In the genomic region with DNA sequence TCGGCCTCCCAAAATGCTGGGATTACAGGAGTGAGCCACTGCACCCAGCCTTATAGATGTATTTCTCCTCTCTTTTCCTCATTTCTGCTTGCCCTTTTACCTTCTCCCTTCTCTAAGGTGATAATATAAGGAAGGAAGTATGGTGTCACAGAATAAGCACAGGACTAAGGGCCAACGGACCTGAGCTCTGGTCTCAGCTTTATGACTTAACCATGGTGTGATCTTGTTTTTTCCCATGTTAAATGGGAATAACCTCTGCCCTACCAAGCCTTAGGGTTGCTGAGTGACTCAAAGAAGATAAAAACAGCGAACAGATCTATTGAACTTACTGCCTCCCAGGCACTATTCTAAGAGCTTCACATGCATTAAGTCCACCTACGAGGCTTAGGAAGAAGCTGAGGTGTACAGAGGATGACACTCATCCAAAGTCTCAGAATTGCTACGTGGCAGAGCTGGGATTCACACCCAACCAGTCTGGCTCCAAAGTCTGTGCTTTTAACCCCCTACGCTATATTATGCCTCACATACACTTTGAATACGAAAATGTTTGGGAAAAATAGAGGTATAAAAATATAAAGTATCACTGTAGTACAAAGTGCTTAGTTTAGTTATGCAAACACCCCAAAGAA, we compare ENCODE assay signal across 31 cellular contexts. TPM values are rescaled to one million over a fixed set of nuclear protein-coding genes. Genes with fewer than 3 reads are reported as not detected.
"Had no signal": no experiment of that assay in that cellular context is flagged by ENCODE, and none has a peak within 500 bp of the region (broad histone marks: within the 10 kb centered on the region; RNA-seq: fewer than 3 reads in every experiment).

No MANE protein-coding gene starts in this region.

- H3K27ac ChIP-seq: ascending aorta, breast epithelium, cardiac muscle cell, esophagus squamous epithelium, gastroesophageal sphincter, VCaP had no signal

- ATAC-seq: activated naive CD4-positive, alpha-beta T cell treated with anti-CD3 and anti-CD28 coated beads, Interleukin-2, amount 50 U/mL, for 72 hours; activated T-cell treated with anti-CD3 and anti-CD28 coated beads, Interleukin-2, amount 50 U/mL, for 72 hours; effector memory CD8-positive, alpha-beta T cell; gastroesophageal sphincter; SK-N-SH treated with all-trans-retinoic acid at 6 μM for 48 hours; T-helper 17 cell; WTC11 had no signal

- H3K9me3 ChIP-seq: ascending aorta, breast epithelium, esophagus squamous epithelium, gastroesophageal sphincter had no signal

- H3K4me3 ChIP-seq: ascending aorta, breast epithelium, cardiac muscle cell, esophagus squamous epithelium, gastroesophageal sphincter had no signal

- H3K27me3 ChIP-seq: ascending aorta, breast epithelium, cardiac muscle cell, esophagus squamous epithelium, gastroesophageal sphincter had no signal

- DNase-seq: activated CD4-positive, alpha-beta memory T cell treated with anti-CD3 and anti-CD28 coated beads, Interleukin-2, amount 10 ng/mL, durations not matched to agents 7 days and 5 days; activated CD4-positive, alpha-beta T cell treated with anti-CD3 and anti-CD28 coated beads for 1 hour; activated CD4-positive, alpha-beta T cell treated with anti-CD3 and anti-CD28 coated beads for 4 hours; activated CD4-positive, alpha-beta T cell treated with anti-CD3 and anti-CD28 coated beads, Interleukin-2, amount 10 ng/mL, durations not matched to agents 7 days and 5 days; activated CD4-positive, alpha-beta T cell treated with anti-CD3 and anti-CD28 coated beads, Interleukin-2, amount 50 U/mL, for 4 hours; activated CD8-positive, alpha-beta memory T cell treated with anti-CD3 and anti-CD28 coated beads, Interleukin-2, amount 50 U/mL, for 48 hours; activated gamma-delta T cell; activated naive CD4-positive, alpha-beta T cell; activated naive CD4-positive, alpha-beta T cell treated with anti-CD3 and anti-CD28 coated beads, Interleukin-2, amount 10 ng/mL, durations not matched to agents 7 days and 5 days; activated naive CD8-positive, alpha-beta T cell treated with anti-CD3 and anti-CD28 coated beads, Interleukin-2, amount 10 ng/mL, durations not matched to agents 7 days and 5 days; activated T-cell treated with anti-CD3 and anti-CD28 coated beads for 4 hours; activated T-cell treated with anti-CD3 and anti-CD28 coated beads, Interleukin-2, amount 50 U/mL, for 24 hours; activated T-cell treated with anti-CD3 and anti-CD28 coated beads, Interleukin-2, amount 50 U/mL, for 72 hours; cortex of kidney; dermis blood vessel endothelial cell; effector CD4-positive, alpha-beta T cell; effector memory CD8-positive, alpha-beta T cell; esophagus squamous epithelium; foreskin melanocyte; T-helper 1 cell; T-helper 17 cell; T1000 had no signal

- H3K36me3 ChIP-seq: breast epithelium had no signal

RNA-seq across cellular contexts. Expression of a gene that starts 41.8 kb away (rescaled TPM):
- total RNA-seq: activated CD4-positive, alpha-beta memory T cell treated with anti-CD3 and anti-CD28 coated beads, Interleukin-2, amount 10 ng/mL, durations not matched to agents 7 days and 5 days; activated naive CD4-positive, alpha-beta T cell treated with anti-CD3 and anti-CD28 coated beads, Interleukin-2, amount 50 U/mL, for 72 hours; activated T-cell treated with anti-CD3 and anti-CD28 coated beads, Interleukin-2, amount 50 U/mL, for 72 hours; ascending aorta; cardiac muscle cell; fibroblast of villous mesenchyme; WTC11 had no signal
- polyA plus RNA-seq: cardiac muscle cell had no signal
